Comparison of ENCODE assay signal across 29 cellular contexts in genomic region chr16:75354170-75354569, GRCh38.
A peak's percentile ranks its signal among the peaks of the same experiment; 100 is the strongest.
DNase-seq lines count a peak whose midpoint lies in the region; ATAC-seq, FAIRE-seq and TF ChIP-seq lines count a peak whose summit lies in the region.
"Had no signal": no experiment of that assay in that cellular context is flagged by ENCODE, and none has a peak within 500 bp of the region (broad histone marks: within the 10 kb centered on the region; RNA-seq: fewer than 3 reads in every experiment).

No MANE protein-coding gene starts in this region.

- DNase-seq in H54 (ENCODE audit: insufficient read length, low spot score) (no peak), endothelial cell (ENCODE audit: low spot score) (no peak), islet precursor cell (peak; percentile 53), trophoblast cell (peak; percentile 56 to 77), suprapubic skin (ENCODE audit: low spot score in 2 of 2) (no peak), SHP77 (lab: John Stamatoyannopoulos, UW) (no peak)
- DNase-seq: 8988T; ACHN; BE2C; C1 segment of cervical spinal cord; CD4-positive, alpha-beta memory T cell; CD4-positive, CD25-positive, alpha-beta regulatory T cell; CD8-positive, alpha-beta memory T cell; COR-L47; DMS 273 treated with DMSO at 0.1 percent for 48 hours; DMS153; DMS53; DMS79; DND-41; EL; GDM1 had no signal

- FAIRE-seq in H54 (lab: Jason Lieb, UNC), result peak; percentile 45
- FAIRE-seq: A204.1, GM12878, GM12892, GM18507 had no signal

- H4K91ac ChIP-seq in trophoblast cell (ENCODE audit: low read depth, low read length), result no peak overlapping the region

- peaks cover 2% of the 10 kb centered on the region for H3K79me1 ChIP-seq in trophoblast cell (ENCODE audit: low read length)

- no peak overlapping the region for H3K4me3 Mint-ChIP-seq in endothelial cell (ENCODE audit: unreplicated experiment)
- H3K4me3 Mint-ChIP-seq: CD4-positive, alpha-beta memory T cell; CD4-positive, CD25-positive, alpha-beta regulatory T cell; CD8-positive, alpha-beta memory T cell had no signal

- no peak for TF ChIP-seq POLR2A in H54 (IDR thresholded peaks at IDR 0.05; ENCODE audit: low read depth, low read length)
- TF ChIP-seq POLR2A in suprapubic skin (IDR thresholded peaks at IDR 0.05), result no peak

- peaks cover 2% of the 10 kb centered on the region for H3K27me3 Mint-ChIP-seq in endothelial cell (ENCODE audit: unreplicated experiment)
- H3K27me3 Mint-ChIP-seq: CD4-positive, alpha-beta memory T cell; CD4-positive, CD25-positive, alpha-beta regulatory T cell; CD8-positive, alpha-beta memory T cell had no signal

- peaks cover 4% of the 10 kb centered on the region for H3K4me1 Mint-ChIP-seq in endothelial cell (ENCODE audit: unreplicated experiment)
- H3K4me1 Mint-ChIP-seq: CD14-positive monocyte; CD8-positive, alpha-beta memory T cell had no signal

- no peak overlapping the region for H2AFZ ChIP-seq in trophoblast cell (ENCODE audit: insufficient read depth, low read length, poor library complexity)

- H3K9ac ChIP-seq in trophoblast cell (ENCODE audit: low read length), result no peak overlapping the region
- H3K9ac ChIP-seq: BLaER1 had no signal

- TF ChIP-seq CTCF in endothelial cell (IDR thresholded peaks at IDR 0.05; ENCODE audit: unreplicated experiment), result no peak
- TF ChIP-seq CTCF in suprapubic skin (IDR thresholded peaks at IDR 0.05), result no peak

- H3K36me3 ChIP-seq in trophoblast cell (ENCODE audit: control insufficient read depth in 1 of 2, insufficient read depth in 2 of 2, low read length in 2 of 2) (no peaks in the 10 kb centered on the region), suprapubic skin (peaks cover 4% of the 10 kb centered on the region)
- H3K36me3 ChIP-seq: BE2C had no signal

- no peak for TF ChIP-seq EP300 in suprapubic skin (IDR thresholded peaks at IDR 0.05)

- H2BK12ac ChIP-seq in trophoblast cell (ENCODE audit: low read length), result peak overlapping the region; percentile 58

- no peak overlapping the region for H4K12ac ChIP-seq in trophoblast cell (ENCODE audit: low read depth, low read length)

- H4K8ac ChIP-seq in trophoblast cell (ENCODE audit: low read depth, low read length), result no peak overlapping the region

- H3K9me3 Mint-ChIP-seq in endothelial cell (ENCODE audit: unreplicated experiment), result no peaks in the 10 kb centered on the region
- H3K9me3 Mint-ChIP-seq: CD4-positive, alpha-beta memory T cell; CD4-positive, CD25-positive, alpha-beta regulatory T cell; CD8-positive, alpha-beta memory T cell had no signal

- H3K9me3 ChIP-seq in trophoblast cell (ENCODE audit: insufficient read depth, low read depth, low read length) (no peaks in the 10 kb centered on the region), suprapubic skin (no peaks in the 10 kb centered on the region)
- H3K9me3 ChIP-seq: BE2C, BLaER1 had no signal

- H3K4ac ChIP-seq in trophoblast cell (ENCODE audit: low read depth, low read length), result no peak overlapping the region

- H3K23ac ChIP-seq in trophoblast cell (ENCODE audit: low read length), result no peak overlapping the region

- no peak overlapping the region for H2BK120ac ChIP-seq in trophoblast cell (ENCODE audit: insufficient read depth, low read length, poor library complexity)

- H3K27ac ChIP-seq in trophoblast cell (ENCODE audit: low read depth, low read length), result peak overlapping the region; percentile 26
- no peak overlapping the region for H3K27ac ChIP-seq in suprapubic skin
- H3K27ac ChIP-seq: BLaER1 had no signal

- no peak overlapping the region for H2BK5ac ChIP-seq in trophoblast cell (ENCODE audit: low read depth, low read length, poor library complexity)

- H3K79me2 ChIP-seq in trophoblast cell (ENCODE audit: control insufficient read depth, insufficient read depth, low read length, poor library complexity), result no peaks in the 10 kb centered on the region

- H2AK5ac ChIP-seq in trophoblast cell (ENCODE audit: low read length), result no peak overlapping the region

- no CpG with 5 or more reads among the region's 3 CpGs for WGBS in trophoblast cell (ENCODE audit: extremely low coverage, insufficient coverage, insufficient read length)
- 88% methylated on average over 3 of the region's 3 CpGs for whole genome bisulfite sequencing in suprapubic skin

- H3K4me2 ChIP-seq in trophoblast cell (ENCODE audit: low read length), result no peak overlapping the region
- H3K4me2 ChIP-seq: BLaER1 had no signal

- H3K18ac ChIP-seq in trophoblast cell (ENCODE audit: low read length), result no peak overlapping the region

- H3K4me1 ChIP-seq in trophoblast cell (ENCODE audit: control insufficient read depth in 1 of 2, insufficient read depth in 2 of 2, low read length in 2 of 2) (peaks cover 3 to 5% of the 10 kb centered on the region in 2 experiments), suprapubic skin (no peaks in the 10 kb centered on the region)
- H3K4me1 ChIP-seq: BE2C, BLaER1 had no signal

- peaks cover 3% of the 10 kb centered on the region for H3K36me3 Mint-ChIP-seq in endothelial cell (ENCODE audit: low read depth, unreplicated experiment)

- no peak overlapping the region for H3K4me3 ChIP-seq in trophoblast cell (ENCODE audit: low read depth, low read length)
- H3K4me3 ChIP-seq in suprapubic skin, result no peak overlapping the region
- H3K4me3 ChIP-seq: BLaER1, GM12878 had no signal

- ATAC-seq in GM19397 (IDR thresholded peaks at IDR 0.05; ENCODE audit: unreplicated experiment) (no peak), GM21447 (IDR thresholded peaks at IDR 0.05; ENCODE audit: unreplicated experiment) (no peak)
- ATAC-seq: GM12878 had no signal

- H3K27me3 ChIP-seq in trophoblast cell (ENCODE audit: insufficient read depth, low read length) (no peaks in the 10 kb centered on the region), suprapubic skin (no peaks in the 10 kb centered on the region)
- H3K27me3 ChIP-seq: BE2C, BLaER1 had no signal

- no peak overlapping the region for H3K14ac ChIP-seq in trophoblast cell (ENCODE audit: low read length)

- H3K27ac Mint-ChIP-seq in endothelial cell (ENCODE audit: unreplicated experiment), result peak overlapping the region; percentile 76
- H3K27ac Mint-ChIP-seq: CD14-positive monocyte had no signal

Comparison
In these comparisons a context has a peak if more than half of its experiments do, and no peak if none do; other contexts are left out.
1. DNase-seq: peak in islet precursor cell (single experiment) and trophoblast cell (2 of 2); none in H54 (single experiment), endothelial cell (single experiment), suprapubic skin (0 of 2) and SHP77 (0 of 2).